In the genomic region with DNA sequence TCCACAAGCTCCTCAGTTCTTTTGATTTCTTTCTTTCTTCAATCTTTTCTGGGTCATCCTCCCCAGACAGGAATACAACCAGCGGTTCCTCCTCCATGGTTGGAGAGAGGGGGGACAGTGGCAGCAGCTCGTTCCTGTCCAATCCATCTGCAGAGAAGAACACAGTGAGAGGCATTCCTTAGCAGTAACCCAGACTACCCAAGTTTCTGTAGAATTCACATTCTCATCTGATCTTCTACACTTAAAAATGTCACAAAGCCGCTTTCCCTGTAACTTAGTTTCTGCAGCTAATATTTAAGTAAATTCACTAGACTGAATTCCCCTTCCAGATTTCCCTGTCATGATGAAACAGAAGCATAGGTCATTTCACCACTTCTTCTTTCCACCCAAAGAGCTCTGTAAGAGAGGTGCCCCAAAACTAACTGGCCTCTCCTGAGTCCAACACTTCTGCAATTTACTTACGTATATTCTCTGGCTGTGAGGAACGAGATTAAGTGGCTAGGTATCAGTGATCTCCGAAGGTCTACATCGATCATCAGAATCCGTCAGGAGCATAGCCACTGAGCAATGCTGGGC, we compare ENCODE assay signal across 15 cellular contexts.
A peak's percentile ranks its signal among the peaks of the same experiment; 100 is the strongest.
DNase-seq lines count a peak whose midpoint lies in the region; ATAC-seq lines count a peak whose summit lies in the region.
"Had no signal": no experiment of that assay in that cellular context is flagged by ENCODE, and none has a peak within 500 bp of the region (broad histone marks: within the 10 kb centered on the region; RNA-seq: fewer than 3 reads in every experiment).

No MANE protein-coding gene starts in this region.

- H3K27me3 Mint-ChIP-seq in stimulated activated naive CD8-positive, alpha-beta T cell treated with anti-CD3 and anti-CD28 coated beads, Interleukin-15, Interleukin-2, amounts not matched to agents 100 ng/mL and 50 ng/mL, for 24 hours, result no peaks in the 10 kb centered on the region
- no peaks in the 10 kb centered on the region for H3K27me3 Mint-ChIP-seq in activated naive CD8-positive, alpha-beta T cell treated with anti-CD3 and anti-CD28 coated beads for 36 hours
- H3K27me3 Mint-ChIP-seq in activated CD8-positive, alpha-beta memory T cell treated with anti-CD3 and anti-CD28 coated beads, Interleukin-2, amount 10 ng/mL, durations not matched to agents 7 days and 5 days, result no peaks in the 10 kb centered on the region

- CTCF ChIA-PET in activated CD8-positive, alpha-beta memory T cell treated with anti-CD3 and anti-CD28 coated beads, Interleukin-2, amount 10 ng/mL, durations not matched to agents 7 days and 5 days (lab: Charles Lee), result no interaction called here

- H3K27ac Mint-ChIP-seq in stimulated activated naive CD8-positive, alpha-beta T cell treated with anti-CD3 and anti-CD28 coated beads, Interleukin-15, Interleukin-2, amounts not matched to agents 100 ng/mL and 50 ng/mL, for 24 hours, result peak overlapping the region; percentile 86
- H3K27ac Mint-ChIP-seq in activated naive CD8-positive, alpha-beta T cell treated with anti-CD3 and anti-CD28 coated beads for 36 hours, result peak overlapping the region; percentile 73
- no peak overlapping the region for H3K27ac Mint-ChIP-seq in activated CD8-positive, alpha-beta memory T cell treated with anti-CD3 and anti-CD28 coated beads, Interleukin-2, amount 10 ng/mL, durations not matched to agents 7 days and 5 days

- ATAC-seq in stimulated activated naive CD8-positive, alpha-beta T cell treated with anti-CD3 and anti-CD28 coated beads, Interleukin-15, Interleukin-2, amounts not matched to agents 100 U/mL and 50 U/mL, for 24 hours, result no peak
- ATAC-seq in HG02885 (IDR thresholded peaks at IDR 0.05; ENCODE audit: poor library complexity, unreplicated experiment), result peak; percentile 54
- ATAC-seq in GM21825 (IDR thresholded peaks at IDR 0.05; ENCODE audit: unreplicated experiment), result no peak
- ATAC-seq in activated CD8-positive, alpha-beta memory T cell treated with anti-CD3 and anti-CD28 coated beads, Interleukin-2, amount 10 ng/mL, durations not matched to agents 7 days and 5 days, result no peak

- peaks cover 86% of the 10 kb centered on the region for H3K4me1 Mint-ChIP-seq in stimulated activated naive CD8-positive, alpha-beta T cell treated with anti-CD3 and anti-CD28 coated beads, Interleukin-15, Interleukin-2, amounts not matched to agents 100 ng/mL and 50 ng/mL, for 24 hours (ENCODE audit: low read depth)
- H3K4me1 Mint-ChIP-seq in activated naive CD8-positive, alpha-beta T cell treated with anti-CD3 and anti-CD28 coated beads for 36 hours, result peaks cover 51% of the 10 kb centered on the region
- H3K4me1 Mint-ChIP-seq in activated CD8-positive, alpha-beta memory T cell treated with anti-CD3 and anti-CD28 coated beads, Interleukin-2, amount 10 ng/mL, durations not matched to agents 7 days and 5 days, result peaks cover 18% of the 10 kb centered on the region

- H3K36me3 Mint-ChIP-seq in stimulated activated naive CD8-positive, alpha-beta T cell treated with anti-CD3 and anti-CD28 coated beads, Interleukin-15, Interleukin-2, amounts not matched to agents 100 ng/mL and 50 ng/mL, for 24 hours (ENCODE audit: low read depth), result peaks cover 72% of the 10 kb centered on the region
- H3K36me3 Mint-ChIP-seq in activated naive CD8-positive, alpha-beta T cell treated with anti-CD3 and anti-CD28 coated beads for 36 hours, result peaks cover 62% of the 10 kb centered on the region
- H3K36me3 Mint-ChIP-seq in activated CD8-positive, alpha-beta memory T cell treated with anti-CD3 and anti-CD28 coated beads, Interleukin-2, amount 10 ng/mL, durations not matched to agents 7 days and 5 days, result peaks cover 26% of the 10 kb centered on the region

- H3K4me3 Mint-ChIP-seq in stimulated activated naive CD8-positive, alpha-beta T cell treated with anti-CD3 and anti-CD28 coated beads, Interleukin-15, Interleukin-2, amounts not matched to agents 100 ng/mL and 50 ng/mL, for 24 hours, result peak overlapping the region; percentile 81
- H3K4me3 Mint-ChIP-seq in activated naive CD8-positive, alpha-beta T cell treated with anti-CD3 and anti-CD28 coated beads for 36 hours, result peak overlapping the region; percentile 71
- no peak overlapping the region for H3K4me3 Mint-ChIP-seq in activated CD8-positive, alpha-beta memory T cell treated with anti-CD3 and anti-CD28 coated beads, Interleukin-2, amount 10 ng/mL, durations not matched to agents 7 days and 5 days

- H3K9me3 Mint-ChIP-seq in stimulated activated naive CD8-positive, alpha-beta T cell treated with anti-CD3 and anti-CD28 coated beads, Interleukin-15, Interleukin-2, amounts not matched to agents 100 ng/mL and 50 ng/mL, for 24 hours, result peaks cover 4% of the 10 kb centered on the region
- H3K9me3 Mint-ChIP-seq in activated naive CD8-positive, alpha-beta T cell treated with anti-CD3 and anti-CD28 coated beads for 36 hours, result peaks cover 3% of the 10 kb centered on the region
- H3K9me3 Mint-ChIP-seq in activated CD8-positive, alpha-beta memory T cell treated with anti-CD3 and anti-CD28 coated beads, Interleukin-2, amount 10 ng/mL, durations not matched to agents 7 days and 5 days (ENCODE audit: low read depth), result peaks cover 2% of the 10 kb centered on the region

- DNase-seq in stimulated activated naive CD8-positive, alpha-beta T cell treated with anti-CD3 and anti-CD28 coated beads, Interleukin-15, Interleukin-2, amounts not matched to agents 100 U/mL and 50 U/mL, for 24 hours, result no peak
- DNase-seq in activated naive CD8-positive, alpha-beta T cell treated with anti-CD3 and anti-CD28 coated beads for 36 hours, result no peak
- no peak for DNase-seq in middle frontal gyrus (ENCODE audit: extremely low spot score, low spot score)
- no peak for DNase-seq in SIG-M5 (lab: John Stamatoyannopoulos, UW)
- no peak for DNase-seq in activated CD8-positive, alpha-beta memory T cell treated with anti-CD3 and anti-CD28 coated beads, Interleukin-2, amount 10 ng/mL, durations not matched to agents 7 days and 5 days
- DNase-seq: activated CD8-positive, alpha-beta memory T cell treated with anti-CD3 and anti-CD28 coated beads, Interleukin-2, amount 50 U/mL, for 4 hours; amygdala; COR-L47; islet precursor cell; NCI-H1436; stimulated activated naive CD4-positive, alpha-beta T cell treated with Interleukin-2 at 50 U/mL for 16 hours; WERI-Rb-1 had no signal
